1 cellular context compared by ENCODE assay signal in the genomic region with DNA sequence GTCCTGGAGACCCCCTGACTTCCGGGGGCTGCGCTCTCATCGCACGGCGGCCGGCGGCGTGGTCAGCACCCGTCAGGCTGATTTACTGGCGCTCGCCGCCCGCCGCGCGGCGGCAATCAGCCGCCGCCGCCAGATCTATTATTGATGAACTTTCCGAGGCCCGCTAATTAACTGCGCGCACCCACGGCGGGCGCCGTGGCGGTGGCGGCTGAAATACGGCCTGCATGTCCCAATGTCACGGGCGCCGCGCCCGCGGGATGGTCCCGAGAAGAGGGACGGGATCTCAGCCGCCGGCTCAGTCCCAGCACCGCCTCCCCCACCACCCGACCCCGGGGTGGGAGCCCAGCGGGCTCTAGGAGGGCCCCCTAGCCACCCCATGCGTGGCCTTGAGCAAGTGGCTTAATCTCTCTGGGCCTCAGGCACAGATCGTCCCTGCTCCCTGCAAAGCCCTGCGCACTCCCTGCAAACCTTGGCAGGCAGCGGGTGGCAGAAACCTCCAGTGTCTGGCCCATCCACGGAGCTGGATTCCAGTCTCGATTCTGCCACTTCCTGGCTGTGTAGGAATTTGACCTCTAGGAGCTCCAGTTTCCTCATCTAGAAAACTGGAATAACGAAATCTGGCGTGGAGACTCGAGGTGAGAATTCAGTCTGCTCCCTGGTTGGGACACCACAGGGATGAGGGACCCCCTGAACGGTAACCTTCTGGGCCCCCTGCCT.
TF ChIP-seq lines count a peak whose summit lies in the region.

No MANE protein-coding gene starts in this region.

TF ChIP-seq in IMR-90, 13 proteins besides CTCF, POLR2A, EP300 and RAD21 (continued from another document):
- TF ChIP-seq, protein P1, sequence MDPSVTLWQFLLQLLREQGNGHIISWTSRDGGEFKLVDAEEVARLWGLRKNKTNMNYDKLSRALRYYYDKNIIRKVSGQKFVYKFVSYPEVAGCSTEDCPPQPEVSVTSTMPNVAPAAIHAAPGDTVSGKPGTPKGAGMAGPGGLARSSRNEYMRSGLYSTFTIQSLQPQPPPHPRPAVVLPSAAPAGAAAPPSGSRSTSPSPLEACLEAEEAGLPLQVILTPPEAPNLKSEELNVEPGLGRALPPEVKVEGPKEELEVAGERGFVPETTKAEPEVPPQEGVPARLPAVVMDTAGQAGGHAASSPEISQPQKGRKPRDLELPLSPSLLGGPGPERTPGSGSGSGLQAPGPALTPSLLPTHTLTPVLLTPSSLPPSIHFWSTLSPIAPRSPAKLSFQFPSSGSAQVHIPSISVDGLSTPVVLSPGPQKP (IDR thresholded peaks at IDR 0.05; ENCODE audit: borderline replicate concordance, low read depth, low read length), result no peak
- TF ChIP-seq CEBPB (IDR thresholded peaks at IDR 0.05; ENCODE audit: low read depth, low read length), result no peak
- TF ChIP-seq MXI1 (IDR thresholded peaks at IDR 0.05; ENCODE audit: borderline replicate concordance, low read depth, low read length), result no peak
- TF ChIP-seq RFX5 (IDR thresholded peaks at IDR 0.05; ENCODE audit: low read depth, low read length), result no peak
- no peak for TF ChIP-seq MAZ (IDR thresholded peaks at IDR 0.05; ENCODE audit: borderline replicate concordance, low read depth, low read length)
